11 cellular contexts compared by ENCODE assay signal in genomic region chr14:23605931-23606585, GRCh38. TPM values are rescaled to one million over a fixed set of nuclear protein-coding genes. Genes with fewer than 3 reads are reported as not detected.
DNase-seq lines count a peak whose midpoint lies in the region; ATAC-seq, FAIRE-seq and TF ChIP-seq lines count a peak whose summit lies in the region.
"Had no signal": no experiment of that assay in that cellular context is flagged by ENCODE, and none has a peak within 500 bp of the region (broad histone marks: within the 10 kb centered on the region; RNA-seq: fewer than 3 reads in every experiment).

No MANE protein-coding gene starts in this region.

- no peaks in the 10 kb centered on the region for H3K9me3 ChIP-seq in CD4-positive, alpha-beta T cell (ENCODE audit: control insufficient read depth, low read length)

- H3K27me3 ChIP-seq in bronchial epithelial cell (ENCODE audit: control insufficient read depth, insufficient read depth, low read length): no peaks in the 10 kb centered on the region
- no peaks in the 10 kb centered on the region for H3K27me3 ChIP-seq in CD4-positive, alpha-beta T cell (ENCODE audit: control insufficient read depth, insufficient read depth, low read length)

- H3K27me3 Mint-ChIP-seq in CD14-positive monocyte (ENCODE audit: low read depth in 3 of 3): peaks cover 2% of the 10 kb centered on the region in 3 donors
- H3K27me3 Mint-ChIP-seq in CD4-positive, alpha-beta T cell: no peaks in the 10 kb centered on the region

- H3K36me3 Mint-ChIP-seq in CD14-positive monocyte: no peaks in the 10 kb centered on the region
- H3K36me3 Mint-ChIP-seq in CD4-positive, alpha-beta T cell (ENCODE audit: low read depth): no peaks in the 10 kb centered on the region

- H3K36me3 ChIP-seq in bronchial epithelial cell (ENCODE audit: control insufficient read depth, insufficient read depth, low read length): no peaks in the 10 kb centered on the region

- FAIRE-seq in bronchial epithelial cell (lab: Jason Lieb, UNC): no peak

- no peak overlapping the region for H3K4me3 Mint-ChIP-seq in CD14-positive monocyte
- H3K4me3 Mint-ChIP-seq in CD4-positive, alpha-beta T cell: no peak overlapping the region
- H3K4me3 Mint-ChIP-seq: effector memory CD8-positive, alpha-beta T cell had no signal

- POLR2A ChIA-PET in HEK293T (lab: Yijun Ruan, JAX): no interaction called here
- POLR2A ChIA-PET in CD4-positive, alpha-beta T cell (lab: Charles Lee): no interaction called here

- intact Hi-C loops in CD14-positive monocyte (cut with micrococcal nuclease): no loop called here
- intact Hi-C loops in CD4-positive, alpha-beta T cell (cut with DNase I, micrococcal nuclease): no loop called here

- H3K4me3 ChIP-seq in bronchial epithelial cell (ENCODE audit: low read depth, low read length): no peak overlapping the region

- H3K4me1 Mint-ChIP-seq in CD14-positive monocyte: peaks cover 5% of the 10 kb centered on the region
- peaks cover 34% of the 10 kb centered on the region for H3K4me1 Mint-ChIP-seq in CD4-positive, alpha-beta T cell (ENCODE audit: low read depth)

- CTCF ChIA-PET in HEK293T (lab: Yijun Ruan, JAX): no interaction called here
- CTCF ChIA-PET in CD4-positive, alpha-beta T cell (lab: Charles Lee): interaction anchor here (0.9 kb wide), 1 partner anchor 26 kb away, joined by 3 read pairs; no protein-coding TSS in a partner anchor

- ATAC-seq in GM18517 (IDR thresholded peaks at IDR 0.05; ENCODE audit: unreplicated experiment): peak; percentile 90
- peak; percentile 86 for ATAC-seq in GM21360 (IDR thresholded peaks at IDR 0.05; ENCODE audit: unreplicated experiment)
- ATAC-seq in HG03139 (IDR thresholded peaks at IDR 0.05; ENCODE audit: unreplicated experiment): peak; percentile 72
- no peak for ATAC-seq in CD4-positive, alpha-beta T cell (ENCODE audit: poor library complexity)
- ATAC-seq: effector memory CD8-positive, alpha-beta T cell; left cardiac atrium had no signal

- peak; percentile 5 for DNase-seq in bronchial epithelial cell (ENCODE audit: low read depth)
- no peak for DNase-seq in ecto neural progenitor cell (ENCODE audit: low spot score)
- DNase-seq in HEK293T (ENCODE audit: extremely low spot score): no peak
- no peak for DNase-seq in CD14-positive monocyte (ENCODE audit: low spot score)
- DNase-seq in CD4-positive, alpha-beta T cell: no peak
- DNase-seq: effector memory CD8-positive, alpha-beta T cell; left cardiac atrium; NCI-H1417 treated with DMSO at 0.1 percent for 48 hours had no signal

- H3K27ac ChIP-seq in CD4-positive, alpha-beta T cell (ENCODE audit: low read depth, low read length): no peak overlapping the region

- TF ChIP-seq CTCF in bronchial epithelial cell (IDR thresholded peaks at IDR 0.05; ENCODE audit: insufficient read depth, low read length, severe bottlenecking): no peak
- TF ChIP-seq CTCF in CD14-positive monocyte (IDR thresholded peaks at IDR 0.05): no peak
- no peak for TF ChIP-seq CTCF in CD4-positive, alpha-beta T cell (IDR thresholded peaks at IDR 0.05)

- peak overlapping the region in 1 of 7 donors; percentile 46 for H3K27ac Mint-ChIP-seq in CD14-positive monocyte
- H3K27ac Mint-ChIP-seq in CD4-positive, alpha-beta T cell: no peak overlapping the region

- peaks cover 0 to 6% (median 2%) of the 10 kb centered on the region in 7 donors for H3K9me3 Mint-ChIP-seq in CD14-positive monocyte
- H3K9me3 Mint-ChIP-seq in CD4-positive, alpha-beta T cell: peaks cover 6% of the 10 kb centered on the region
- H3K9me3 Mint-ChIP-seq: effector memory CD8-positive, alpha-beta T cell had no signal

TF ChIP-seq in HEK293T, 16 proteins besides CTCF, POLR2A, EP300 and RAD21:
- TF ChIP-seq SP1 (IDR thresholded peaks at IDR 0.05): no peak
- no peak for TF ChIP-seq SUZ12 (IDR thresholded peaks at IDR 0.05)
- TF ChIP-seq ARNT (IDR thresholded peaks at IDR 0.05): no peak
- no peak for TF ChIP-seq TARDBP (IDR thresholded peaks at IDR 0.05)
- TF ChIP-seq NFRKB (IDR thresholded peaks at IDR 0.05): no peak
- TF ChIP-seq FOXM1 (IDR thresholded peaks at IDR 0.05; ENCODE audit: borderline replicate concordance): no peak
- TF ChIP-seq FOXA1 (IDR thresholded peaks at IDR 0.05): no peak
- TF ChIP-seq ZNF384 (IDR thresholded peaks at IDR 0.05): no peak
- TF ChIP-seq FOXK2 (IDR thresholded peaks at IDR 0.05): no peak
- TF ChIP-seq ELF4 (IDR thresholded peaks at IDR 0.05): no peak
- TF ChIP-seq LEF1 (IDR thresholded peaks at IDR 0.05; ENCODE audit: borderline replicate concordance): no peak
- TF ChIP-seq PKNOX1 (IDR thresholded peaks at IDR 0.05): no peak
- no peak for TF ChIP-seq HDGF (IDR thresholded peaks at IDR 0.05; ENCODE audit: borderline replicate concordance)
- TF ChIP-seq BHLHE40 (IDR thresholded peaks at IDR 0.05; ENCODE audit: borderline replicate concordance): no peak

RNA-seq across cellular contexts. Expression of gene JPH4, which starts 27.5 kb away (rescaled TPM):
- total RNA-seq in bronchial epithelial cell: not detected in 2 replicates
- polyA plus RNA-seq in CD14-positive monocyte: 1 to 10 TPM; 3.7 to 4.1 TPM
- total RNA-seq in CD4-positive, alpha-beta T cell: not detected

RNA-seq across cellular contexts. Expression of gene DHRS2, which starts 30.1 kb away (rescaled TPM):
- not detected in 2 replicates for total RNA-seq in bronchial epithelial cell
- not detected for polyA plus RNA-seq in CD14-positive monocyte
- total RNA-seq in CD4-positive, alpha-beta T cell: under 1 TPM in 1 of 2 experiments, not detected in 1; 0.27 TPM
- total RNA-seq: left cardiac atrium had no signal

RNA-seq across cellular contexts. Expression of gene AP1G2, which starts 38.5 kb away (rescaled TPM):
- total RNA-seq in bronchial epithelial cell: 40.5 and 44.4 TPM in 2 replicates
- 10 to 100 TPM; 32.2 to 37.0 TPM for polyA plus RNA-seq in CD14-positive monocyte
- total RNA-seq in CD4-positive, alpha-beta T cell: 100 to 1,000 TPM; 193 to 198 TPM

RNA-seq across cellular contexts. Expression of gene THTPA, which starts 50.0 kb away (rescaled TPM):
- total RNA-seq in bronchial epithelial cell: 3.6 and 4.5 TPM in 2 replicates
- 10 to 100 TPM; 15.3 to 17.0 TPM for polyA plus RNA-seq in CD14-positive monocyte
- total RNA-seq in CD4-positive, alpha-beta T cell: 10 to 100 TPM; 13.0 to 13.4 TPM

RNA-seq across cellular contexts. Expression of gene ZFHX2, which starts 54.5 kb away (rescaled TPM):
- 0.13 and 0.26 TPM in 2 replicates for total RNA-seq in bronchial epithelial cell
- polyA plus RNA-seq in CD14-positive monocyte: under 1 TPM in 1 of 2 donors, not detected in 1; 0.07 TPM
- under 1 TPM; 0.19 to 0.22 TPM for total RNA-seq in CD4-positive, alpha-beta T cell
